8 cellular contexts compared by ENCODE assay signal in the genomic region with DNA sequence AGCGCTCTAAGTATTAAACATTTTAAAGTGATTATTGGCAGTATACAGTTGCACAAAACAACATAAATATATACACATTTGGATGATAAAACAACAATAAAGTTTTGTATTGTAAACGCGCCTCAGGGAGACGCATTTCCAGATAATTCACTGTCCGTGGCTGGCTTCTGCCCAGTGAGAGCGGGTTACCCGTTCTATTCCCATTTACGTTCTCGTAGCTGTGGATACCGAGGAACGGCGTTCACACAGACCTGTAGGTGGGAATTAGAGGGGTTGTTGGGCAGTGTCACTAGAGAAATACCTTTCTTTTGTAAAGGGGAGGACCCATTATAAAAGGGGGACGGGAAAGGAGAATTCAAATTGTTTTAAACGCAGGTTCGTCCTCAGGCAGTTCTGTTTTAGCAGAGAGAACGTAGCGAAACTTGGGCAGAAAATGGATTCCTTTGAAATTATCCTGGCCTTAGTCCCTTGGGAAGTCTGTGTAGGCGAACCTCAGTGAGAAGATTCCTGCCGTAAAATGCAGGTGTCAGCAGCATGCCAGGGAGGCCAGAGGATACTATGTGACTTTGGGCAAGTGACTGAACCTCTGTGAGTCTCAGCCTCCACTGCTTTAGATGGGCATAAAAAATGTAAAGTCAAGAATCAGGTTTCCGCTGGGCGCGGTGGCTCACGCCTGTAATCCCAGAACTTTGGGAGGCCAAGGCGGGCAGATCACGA. TPM values are rescaled to one million over a fixed set of nuclear protein-coding genes. Genes with fewer than 3 reads are reported as not detected.
DNase-seq lines count a peak whose midpoint lies in the region; ATAC-seq lines count a peak whose summit lies in the region.

No MANE protein-coding gene starts in this region.

- no peaks in the 10 kb centered on the region for H3K27me3 Mint-ChIP-seq in activated CD4-positive, alpha-beta T cell treated with anti-CD3 and anti-CD28 coated beads for 36 hours
- H3K27me3 Mint-ChIP-seq in activated naive CD8-positive, alpha-beta T cell = no peaks in the 10 kb centered on the region
- peaks cover 6 to 13% (median 12%) of the 10 kb centered on the region in 3 donors for H3K27me3 Mint-ChIP-seq in immature natural killer cell (ENCODE audit: low read depth in 3 of 3)

- H3K4me1 Mint-ChIP-seq in activated CD4-positive, alpha-beta T cell treated with anti-CD3 and anti-CD28 coated beads for 36 hours = peaks cover 39% of the 10 kb centered on the region
- peaks cover 39% of the 10 kb centered on the region for H3K4me1 Mint-ChIP-seq in activated naive CD8-positive, alpha-beta T cell (ENCODE audit: low read depth)
- H3K4me1 Mint-ChIP-seq in immature natural killer cell = peaks cover 30 to 48% of the 10 kb centered on the region in 2 donors

- no peaks in the 10 kb centered on the region for H3K9me3 Mint-ChIP-seq in activated CD4-positive, alpha-beta T cell treated with anti-CD3 and anti-CD28 coated beads for 36 hours (ENCODE audit: low read depth)
- H3K9me3 Mint-ChIP-seq in activated naive CD8-positive, alpha-beta T cell (ENCODE audit: low read depth) = no peaks in the 10 kb centered on the region
- no peaks in the 10 kb centered on the region for H3K9me3 Mint-ChIP-seq in immature natural killer cell

- intact Hi-C loops in activated CD4-positive, alpha-beta T cell treated with anti-CD3 and anti-CD28 coated beads for 36 hours (cut with DNase I, micrococcal nuclease) = loop anchor here in 1 of 2 experiments (5.0 kb wide), 2 partner anchors 319 to 609 kb away; no protein-coding TSS in a partner anchor
- intact Hi-C loops in sciatic nerve (cut with DNase I) = loop anchor here (5.0 kb wide), 1 partner anchor 174 kb away; no protein-coding TSS in a partner anchor

- peak overlapping the region; percentile 61 for H3K27ac ChIP-seq in temporal lobe (ENCODE audit: low read depth, low read length)

- DNase-seq in activated CD4-positive, alpha-beta T cell treated with anti-CD3 and anti-CD28 coated beads for 36 hours = no peak
- no peak for DNase-seq in activated CD4-positive, alpha-beta T cell treated with anti-CD3 and anti-CD28 coated beads for 4 hours
- no peak for DNase-seq in immature natural killer cell
- no peak for DNase-seq in HPDE6-E6E7 (ENCODE audit: extremely low spot score)
- no peak for DNase-seq in NCI-H2081 treated with DMSO at 0.1 percent for 48 hours (lab: John Stamatoyannopoulos, UW)
- DNase-seq in sciatic nerve (ENCODE audit: low spot score) = no peak

- H3K36me3 Mint-ChIP-seq in activated CD4-positive, alpha-beta T cell treated with anti-CD3 and anti-CD28 coated beads for 36 hours (ENCODE audit: low read depth) = peaks cover 7% of the 10 kb centered on the region
- H3K36me3 Mint-ChIP-seq in activated naive CD8-positive, alpha-beta T cell = no peaks in the 10 kb centered on the region
- no peaks in the 10 kb centered on the region for H3K36me3 Mint-ChIP-seq in immature natural killer cell

- H3K27ac Mint-ChIP-seq in activated CD4-positive, alpha-beta T cell treated with anti-CD3 and anti-CD28 coated beads for 36 hours = peak overlapping the region; percentile 87
- peak overlapping the region; percentile 90 for H3K27ac Mint-ChIP-seq in activated naive CD8-positive, alpha-beta T cell
- peak overlapping the region; percentile 84 to 96 (median 95) for H3K27ac Mint-ChIP-seq in immature natural killer cell

- CTCF ChIA-PET in activated CD4-positive, alpha-beta T cell treated with anti-CD3 and anti-CD28 coated beads for 36 hours (lab: Charles Lee) = no interaction called here

- peak overlapping the region; percentile 88 for H3K4me3 Mint-ChIP-seq in activated CD4-positive, alpha-beta T cell treated with anti-CD3 and anti-CD28 coated beads for 36 hours
- peak overlapping the region; percentile 95 for H3K4me3 Mint-ChIP-seq in activated naive CD8-positive, alpha-beta T cell
- H3K4me3 Mint-ChIP-seq in immature natural killer cell = peak overlapping the region; percentile 85 to 94 (median 92)

- POLR2A ChIA-PET in activated CD4-positive, alpha-beta T cell treated with anti-CD3 and anti-CD28 coated beads for 36 hours (lab: Charles Lee) = interaction anchor here (1.2 kb wide), 1 partner anchor 117 kb away, joined by 4 read pairs; no protein-coding TSS in a partner anchor

- ATAC-seq in activated CD4-positive, alpha-beta T cell treated with anti-CD3 and anti-CD28 coated beads for 36 hours = no peak
- ATAC-seq in sciatic nerve = no peak

RNA-seq across cellular contexts. Expression of a gene that starts 0.8 kb away (rescaled TPM):
- total RNA-seq in activated CD4-positive, alpha-beta T cell treated with anti-CD3 and anti-CD28 coated beads for 36 hours = 10 to 100 TPM; 38.0 to 44.9 TPM
- polyA plus RNA-seq in immature natural killer cell = 10 to 100 TPM; 14.5 to 19.6 (median 15.3) TPM
- 16.2 TPM for total RNA-seq in temporal lobe
- 31.4 TPM for total RNA-seq in sciatic nerve

RNA-seq across cellular contexts. Expression of a gene that starts 36.5 kb away (rescaled TPM):
- total RNA-seq in activated CD4-positive, alpha-beta T cell treated with anti-CD3 and anti-CD28 coated beads for 36 hours = not detected
- not detected for polyA plus RNA-seq in immature natural killer cell
- total RNA-seq in temporal lobe (0.49 TPM), sciatic nerve (not detected)

RNA-seq across cellular contexts. Expression of a gene that starts 40.0 kb away (rescaled TPM):
- total RNA-seq in activated CD4-positive, alpha-beta T cell treated with anti-CD3 and anti-CD28 coated beads for 36 hours = 10 to 100 TPM; 14.3 to 16.6 TPM
- polyA plus RNA-seq in immature natural killer cell = under 1 TPM in 2 of 3 donors, not detected in 1; 0.39 to 0.68 TPM
- total RNA-seq in temporal lobe (64.7 TPM), sciatic nerve (18.9 TPM)

RNA-seq across cellular contexts. Expression of a gene that starts 40.4 kb away (rescaled TPM):
- 100 to 1,000 TPM; 208 to 296 TPM for total RNA-seq in activated CD4-positive, alpha-beta T cell treated with anti-CD3 and anti-CD28 coated beads for 36 hours
- 100 to 1,000 TPM; 497 to 643 (median 622) TPM for polyA plus RNA-seq in immature natural killer cell
- total RNA-seq in temporal lobe (91.0 TPM), sciatic nerve (124 TPM)

RNA-seq across cellular contexts. Expression of a gene that starts 54.7 kb away (rescaled TPM):
- total RNA-seq in activated CD4-positive, alpha-beta T cell treated with anti-CD3 and anti-CD28 coated beads for 36 hours = 10 to 100 TPM; 19.2 to 23.0 TPM
- polyA plus RNA-seq in immature natural killer cell = 10 to 100 TPM; 17.9 to 45.2 (median 24.5) TPM
- total RNA-seq in temporal lobe = 32.2 TPM
- total RNA-seq in sciatic nerve = 53.3 TPM
